29 cellular contexts compared by ENCODE assay signal in the genomic region with DNA sequence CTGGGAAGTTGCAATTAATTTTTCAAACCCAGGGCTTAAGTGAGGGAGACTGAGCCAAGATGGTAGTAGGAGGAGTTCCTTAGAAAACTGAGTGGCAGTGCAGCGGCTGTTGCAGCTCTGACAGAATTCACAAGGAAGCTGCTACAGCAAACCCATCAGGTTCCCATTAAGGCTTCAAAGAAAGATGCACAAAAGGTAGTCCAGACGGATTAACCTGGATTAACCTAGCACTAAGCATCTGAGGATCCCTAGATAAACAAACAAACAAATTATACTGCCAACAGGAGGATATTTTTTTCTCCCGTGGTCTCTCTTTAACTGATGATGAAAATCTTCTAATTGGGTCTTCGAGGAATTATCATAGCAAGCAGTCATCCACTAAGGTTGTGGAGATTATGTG. TPM values are rescaled to one million over a fixed set of nuclear protein-coding genes. Genes with fewer than 3 reads are reported as not detected.
DNase-seq lines count a peak whose midpoint lies in the region; ATAC-seq, FAIRE-seq and TF ChIP-seq lines count a peak whose summit lies in the region.
"Had no signal": no experiment of that assay in that cellular context is flagged by ENCODE, and none has a peak within 500 bp of the region (broad histone marks: within the 10 kb centered on the region; RNA-seq: fewer than 3 reads in every experiment).

No MANE protein-coding gene starts in this region.

- peaks cover 9% of the 10 kb centered on the region for H3K36me3 ChIP-seq in suprapubic skin
- H3K36me3 ChIP-seq in gastroesophageal sphincter = peaks cover 0 to 7% of the 10 kb centered on the region in 2 donors
- H3K36me3 ChIP-seq: colonic mucosa had no signal

- no peaks in the 10 kb centered on the region for H3K27me3 ChIP-seq in suprapubic skin
- no peaks in the 10 kb centered on the region for H3K27me3 ChIP-seq in gastroesophageal sphincter
- H3K27me3 ChIP-seq: colonic mucosa, tibial nerve had no signal

- TF ChIP-seq EP300 in suprapubic skin (IDR thresholded peaks at IDR 0.05) (no peak), gastroesophageal sphincter (IDR thresholded peaks at IDR 0.05) (no peak)

- H3K4me1 ChIP-seq in suprapubic skin (peaks cover 44% of the 10 kb centered on the region), gastroesophageal sphincter (peaks cover 4 to 58% (median 6%) of the 10 kb centered on the region in 3 donors)
- H3K4me1 ChIP-seq: colonic mucosa had no signal

- TF ChIP-seq CTCF in D721Med (IDR thresholded peaks at IDR 0.05; ENCODE audit: insufficient read depth, missing control alignments) (no peak), fibroblast of the aortic adventitia (IDR thresholded peaks at IDR 0.05; ENCODE audit: insufficient read depth, low read length) (no peak), suprapubic skin (IDR thresholded peaks at IDR 0.05) (no peak), gastroesophageal sphincter (IDR thresholded peaks at IDR 0.05) (no peak)

- DNase-seq in D721Med (ENCODE audit: insufficient read length, low spot score) (no peak), NCI-H82 (lab: John Stamatoyannopoulos, UW) (peak; percentile 77), fibroblast of the aortic adventitia (ENCODE audit: low read depth) (no peak), suprapubic skin (ENCODE audit: low spot score in 2 of 2) (no peak), GM19239 (ENCODE audit: insufficient read length, low spot score) (no peak)
- DNase-seq: activated CD4-positive, alpha-beta memory T cell treated with anti-CD3 and anti-CD28 coated beads, Interleukin-2, amount 10 ng/mL, durations not matched to agents 7 days and 5 days; activated naive CD8-positive, alpha-beta T cell treated with anti-CD3 and anti-CD28 coated beads for 36 hours; AML-193; CD8-positive, alpha-beta memory T cell; colonic mucosa; Kasumi-1; kidney; mammary epithelial cell; NCI-H1048; NCI-H187 treated with DMSO at 0.1 percent for 48 hours; NCI-H526 treated with DMSO at 0.1 percent for 48 hours; nucleus accumbens; stimulated activated CD4-positive, alpha-beta T cell treated with anti-CD3 and anti-CD28 coated beads, Interleukin-4, amount 100 ng/mL, for 24 hours; stimulated activated naive CD4-positive, alpha-beta T cell; T-helper 1 cell had no signal

- H3K27ac ChIP-seq in suprapubic skin = no peak overlapping the region
- H3K27ac ChIP-seq in gastroesophageal sphincter = peak overlapping the region in 1 of 4 donors; percentile 5
- H3K27ac ChIP-seq: colonic mucosa, tibial nerve had no signal

- 41% methylated on average over 4 of the region's 4 CpGs for WGBS in suprapubic skin
- WGBS in gastroesophageal sphincter (ENCODE audit: low coverage in 1 of 2), 2 donors = 82 to 89% methylated on average over 4 of the region's 4 CpGs

- H3K4me3 ChIP-seq in fibroblast of the aortic adventitia (ENCODE audit: low read depth, low read length) = peak overlapping the region; percentile 38
- H3K4me3 ChIP-seq in suprapubic skin = peak overlapping the region; percentile 68
- H3K4me3 ChIP-seq in gastroesophageal sphincter = no peak overlapping the region
- H3K4me3 ChIP-seq: colonic mucosa had no signal

- FAIRE-seq in D721Med (lab: Jason Lieb, UNC) = peak; percentile 84
- FAIRE-seq in GM19239 (lab: Jason Lieb, UNC) = no peak
- FAIRE-seq: endometrium, GM18507, H1, HepG2, kidney, RCC 7860 had no signal

- ATAC-seq in gastroesophageal sphincter (no peak), HG02840 (IDR thresholded peaks at IDR 0.05; ENCODE audit: low FRiP score, unreplicated experiment) (no peak)
- ATAC-seq: activated CD4-positive, CD25-positive, alpha-beta regulatory T cell treated with anti-CD3 and anti-CD28 coated beads, Interleukin-2, amount 50 U/mL, for 24 hours; HepG2 had no signal

- TF ChIP-seq POLR2A in suprapubic skin (IDR thresholded peaks at IDR 0.05) (no peak), gastroesophageal sphincter (IDR thresholded peaks at IDR 0.05) (no peak)

- H3K9me3 ChIP-seq in suprapubic skin (no peaks in the 10 kb centered on the region), gastroesophageal sphincter (no peaks in the 10 kb centered on the region)
- H3K9me3 ChIP-seq: colonic mucosa, tibial nerve had no signal

RNA-seq across cellular contexts. Expression of a gene that starts 5.2 kb away (rescaled TPM):
- 40.0 and 56.5 TPM in 2 replicates for total RNA-seq in fibroblast of the aortic adventitia (ENCODE audit: low replicate concordance)
- total RNA-seq in suprapubic skin = 10 to 100 TPM; 19.1 to 36.4 (median 26.9) TPM
- 10 to 100 TPM in 3 of 4 donors, 1 to 10 TPM in 1; 8.4 to 35.8 (median 14.3) TPM for total RNA-seq in gastroesophageal sphincter

Comparison
In these comparisons a context has a peak if more than half of its experiments do, and no peak if none do; other contexts are left out.
1. H3K4me3 ChIP-seq: peak in fibroblast of the aortic adventitia (single experiment) and suprapubic skin (single experiment); none in gastroesophageal sphincter (0 of 2).